ENCODE assay signal across 34 cellular contexts in the genomic region with DNA sequence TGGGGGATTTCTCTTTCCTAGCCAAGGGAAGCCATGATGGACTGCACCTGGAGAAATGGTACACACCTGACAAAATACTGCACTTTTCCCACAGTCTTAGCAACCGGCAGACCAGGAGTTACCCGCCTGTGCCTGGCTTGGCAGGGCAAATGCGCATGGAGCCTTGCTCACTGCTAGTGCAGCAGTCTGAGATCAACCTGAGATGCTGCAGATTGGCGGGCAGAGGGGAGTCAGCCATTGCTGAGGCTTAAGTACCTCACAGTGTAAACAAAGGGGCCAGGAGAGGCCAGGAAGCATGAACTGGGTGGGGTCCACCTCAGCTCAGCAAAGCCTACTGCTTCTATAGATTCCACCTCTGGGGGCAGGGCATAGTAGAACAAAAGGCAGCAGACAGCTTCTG. TPM values are rescaled to one million over a fixed set of nuclear protein-coding genes. Genes with fewer than 3 reads are reported as not detected.
"Had no signal": no experiment of that assay in that cellular context is flagged by ENCODE, and none has a peak within 500 bp of the region (broad histone marks: within the 10 kb centered on the region; RNA-seq: fewer than 3 reads in every experiment).

No MANE protein-coding gene starts in this region.

- H3K4me1 ChIP-seq: breast epithelium, esophagus muscularis mucosa, heart right ventricle, left lung, lower lobe of right lung, parathyroid adenoma, right atrium auricular region, upper lobe of left lung, vagina had no signal

- H3K4me3 ChIP-seq: breast epithelium, esophagus muscularis mucosa, heart right ventricle, left lung, lower lobe of right lung, right atrium auricular region, smooth muscle cell, upper lobe of left lung, vagina had no signal

- H3K27ac Mint-ChIP-seq: activated CD4-positive, alpha-beta memory T cell treated with anti-CD3 and anti-CD28 coated beads, Interleukin-2, amount 10 ng/mL, durations not matched to agents 7 days and 5 days; activated CD4-positive, alpha-beta T cell treated with anti-CD3 and anti-CD28 coated beads, Interleukin-2, amount 10 ng/mL, durations not matched to agents 7 days and 5 days; activated naive CD4-positive, alpha-beta T cell treated with anti-CD3 and anti-CD28 coated beads, Interleukin-2, amount 10 ng/mL, durations not matched to agents 7 days and 5 days; activated T-cell treated with anti-CD3 and anti-CD28 coated beads, Interleukin-2, amount 50 U/mL, for 24 hours; dendritic cell treated with granulocyte-macrophage colony-stimulating factor and Interleukin-4, amounts not matched to agents 40 ng/mL and 50 ng/mL, for 4 days; naive thymus-derived CD8-positive, alpha-beta T cell; stimulated activated memory B cell treated with anti-CD40 and anti-IgM and Interleukin-4, amounts not matched to agents 10 μg/mL and 1 μg/mL and 100 μg/mL, for 72 hours; stimulated activated naive CD8-positive, alpha-beta T cell treated with anti-CD3 and anti-CD28 coated beads, Interleukin-15, amount 100 ng/mL, for 72 hours had no signal

- H3K36me3 ChIP-seq: breast epithelium, esophagus muscularis mucosa, heart right ventricle, left lung, lower lobe of right lung, right atrium auricular region, upper lobe of left lung, vagina had no signal

- H3K9me3 ChIP-seq: breast epithelium, lower lobe of right lung, vagina had no signal

- H3K27ac ChIP-seq: breast epithelium, esophagus muscularis mucosa, heart right ventricle, left lung, lower lobe of right lung, parathyroid adenoma, right atrium auricular region, upper lobe of left lung, vagina, VCaP had no signal

- H3K4me3 Mint-ChIP-seq: activated CD4-positive, alpha-beta memory T cell treated with anti-CD3 and anti-CD28 coated beads, Interleukin-2, amount 10 ng/mL, durations not matched to agents 7 days and 5 days; activated CD4-positive, alpha-beta T cell treated with anti-CD3 and anti-CD28 coated beads, Interleukin-2, amount 10 ng/mL, durations not matched to agents 7 days and 5 days; activated naive CD4-positive, alpha-beta T cell treated with anti-CD3 and anti-CD28 coated beads, Interleukin-2, amount 10 ng/mL, durations not matched to agents 7 days and 5 days; activated T-cell treated with anti-CD3 and anti-CD28 coated beads, Interleukin-2, amount 50 U/mL, for 24 hours; dendritic cell treated with granulocyte-macrophage colony-stimulating factor and Interleukin-4, amounts not matched to agents 40 ng/mL and 50 ng/mL, for 4 days; naive thymus-derived CD8-positive, alpha-beta T cell; neural crest cell; stimulated activated memory B cell treated with anti-CD40 and anti-IgM and Interleukin-4, amounts not matched to agents 10 μg/mL and 1 μg/mL and 100 μg/mL, for 72 hours; stimulated activated naive CD8-positive, alpha-beta T cell treated with anti-CD3 and anti-CD28 coated beads, Interleukin-15, amount 100 ng/mL, for 72 hours had no signal

- ATAC-seq: activated CD4-positive, CD25-positive, alpha-beta regulatory T cell treated with anti-CD3 and anti-CD28 coated beads, Interleukin-2, amount 50 U/mL, for 24 hours; heart right ventricle; left lung; lower lobe of right lung; naive thymus-derived CD8-positive, alpha-beta T cell; stimulated activated memory B cell treated with anti-CD40 and anti-IgM and Interleukin-4, amounts not matched to agents 10 μg/mL and 1 μg/mL and 100 μg/mL, for 72 hours; stimulated activated naive CD8-positive, alpha-beta T cell treated with anti-CD3 and anti-CD28 coated beads, Interleukin-15, amount 100 ng/mL, for 72 hours had no signal

- DNase-seq: activated CD4-positive, alpha-beta memory T cell treated with anti-CD3 and anti-CD28 coated beads, Interleukin-2, amount 10 ng/mL, durations not matched to agents 7 days and 5 days; activated CD4-positive, alpha-beta T cell treated with anti-CD3 and anti-CD28 coated beads, Interleukin-2, amount 10 ng/mL, durations not matched to agents 7 days and 5 days; activated CD8-positive, alpha-beta memory T cell treated with anti-CD3 and anti-CD28 coated beads, Interleukin-2, amount 50 U/mL, for 48 hours; activated gamma-delta T cell; activated naive CD4-positive, alpha-beta T cell treated with anti-CD3 and anti-CD28 coated beads, Interleukin-2, amount 10 ng/mL, durations not matched to agents 7 days and 5 days; activated T-cell treated with anti-CD3 and anti-CD28 coated beads, Interleukin-2, amount 50 U/mL, for 24 hours; amniotic stem cell; central memory CD4-positive, alpha-beta T cell; foreskin melanocyte; heart right ventricle; left lung; lower lobe of right lung; mesenchymal stem cell; naive thymus-derived CD8-positive, alpha-beta T cell; occipital lobe; stimulated activated CD4-positive, alpha-beta T cell treated with anti-CD3 and anti-CD28 coated beads, Interleukin-1b, Interleukin-23, amount 100 ng/mL, for 48 hours; stimulated activated CD4-positive, alpha-beta T cell treated with anti-CD3 and anti-CD28 coated beads, Interleukin-4, amount 100 ng/mL, for 4 hours; stimulated activated CD8-positive, alpha-beta memory T cell treated with anti-CD3 and anti-CD28 coated beads, Interleukin-4, amount 100 ng/mL, for 48 hours; stimulated activated naive CD8-positive, alpha-beta T cell treated with anti-CD3 and anti-CD28 coated beads, Interleukin-15, amount 100 ng/mL, for 72 hours; substantia nigra; upper lobe of left lung had no signal

- H3K36me3 Mint-ChIP-seq: activated naive CD4-positive, alpha-beta T cell treated with anti-CD3 and anti-CD28 coated beads, Interleukin-2, amount 10 ng/mL, durations not matched to agents 7 days and 5 days; stimulated activated memory B cell treated with anti-CD40 and anti-IgM and Interleukin-4, amounts not matched to agents 10 μg/mL and 1 μg/mL and 100 μg/mL, for 72 hours had no signal

- H3K4me2 ChIP-seq: smooth muscle cell had no signal

- H3K4me1 Mint-ChIP-seq: activated CD4-positive, alpha-beta memory T cell treated with anti-CD3 and anti-CD28 coated beads, Interleukin-2, amount 10 ng/mL, durations not matched to agents 7 days and 5 days; activated CD4-positive, alpha-beta T cell treated with anti-CD3 and anti-CD28 coated beads, Interleukin-2, amount 10 ng/mL, durations not matched to agents 7 days and 5 days; activated naive CD4-positive, alpha-beta T cell treated with anti-CD3 and anti-CD28 coated beads, Interleukin-2, amount 10 ng/mL, durations not matched to agents 7 days and 5 days; naive thymus-derived CD8-positive, alpha-beta T cell; neural crest cell; stimulated activated memory B cell treated with anti-CD40 and anti-IgM and Interleukin-4, amounts not matched to agents 10 μg/mL and 1 μg/mL and 100 μg/mL, for 72 hours; stimulated activated naive CD8-positive, alpha-beta T cell treated with anti-CD3 and anti-CD28 coated beads, Interleukin-15, amount 100 ng/mL, for 72 hours had no signal

- H2AFZ ChIP-seq: parathyroid adenoma had no signal

- H3K9ac ChIP-seq: parathyroid adenoma had no signal

- H3K79me2 ChIP-seq: parathyroid adenoma had no signal

- H3K27me3 ChIP-seq: breast epithelium, right atrium auricular region, upper lobe of left lung, vagina had no signal

- H3K9me3 Mint-ChIP-seq: activated CD4-positive, alpha-beta memory T cell treated with anti-CD3 and anti-CD28 coated beads, Interleukin-2, amount 10 ng/mL, durations not matched to agents 7 days and 5 days; activated CD4-positive, alpha-beta T cell treated with anti-CD3 and anti-CD28 coated beads, Interleukin-2, amount 10 ng/mL, durations not matched to agents 7 days and 5 days; activated naive CD4-positive, alpha-beta T cell treated with anti-CD3 and anti-CD28 coated beads, Interleukin-2, amount 10 ng/mL, durations not matched to agents 7 days and 5 days; activated T-cell treated with anti-CD3 and anti-CD28 coated beads, Interleukin-2, amount 50 U/mL, for 24 hours; dendritic cell treated with granulocyte-macrophage colony-stimulating factor and Interleukin-4, amounts not matched to agents 40 ng/mL and 50 ng/mL, for 4 days; stimulated activated naive CD8-positive, alpha-beta T cell treated with anti-CD3 and anti-CD28 coated beads, Interleukin-15, amount 100 ng/mL, for 72 hours had no signal

RNA-seq across cellular contexts. Expression of a gene that starts 49.4 kb away (rescaled TPM):
- total RNA-seq: activated CD4-positive, alpha-beta memory T cell treated with anti-CD3 and anti-CD28 coated beads, Interleukin-2, amount 10 ng/mL, durations not matched to agents 7 days and 5 days; esophagus muscularis mucosa; glomerular endothelial cell; left lung; lower lobe of right lung; occipital lobe; pulmonary artery endothelial cell; right atrium auricular region; smooth muscle cell; vagina had no signal
